ENCODE assay signal across 19 cellular contexts in the genomic region with DNA sequence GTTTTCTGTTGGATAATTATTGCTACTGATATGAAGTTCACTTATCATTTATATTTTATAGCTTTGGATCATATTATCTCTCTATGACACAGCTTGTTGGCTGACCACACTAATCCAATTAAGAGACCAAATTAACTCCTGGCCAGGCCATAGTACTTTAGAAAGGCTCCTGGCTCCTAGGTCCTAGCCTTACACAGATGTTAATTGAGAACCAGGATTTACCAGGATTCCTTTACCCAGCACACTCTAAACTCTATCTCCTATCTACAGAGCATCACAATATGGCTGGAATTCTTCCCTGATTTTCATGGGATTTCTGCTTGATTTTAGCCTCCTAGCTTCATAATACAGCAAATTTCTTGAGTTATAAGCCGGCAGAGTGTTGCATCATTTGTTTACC.
DNase-seq lines count a peak whose midpoint lies in the region; ATAC-seq, FAIRE-seq and TF ChIP-seq lines count a peak whose summit lies in the region.
"Had no signal": no experiment of that assay in that cellular context is flagged by ENCODE, and none has a peak within 500 bp of the region (broad histone marks: within the 10 kb centered on the region; RNA-seq: fewer than 3 reads in every experiment).

No MANE protein-coding gene starts in this region.

- peak overlapping the region; percentile 58 for H3K27ac Mint-ChIP-seq in GM23338
- H3K27ac Mint-ChIP-seq in neural progenitor cell: no peak overlapping the region
- H3K27ac Mint-ChIP-seq: B cell; CD8-positive, alpha-beta memory T cell had no signal

- H3K4me2 ChIP-seq in GM23338: no peak overlapping the region
- no peak overlapping the region for H3K4me2 ChIP-seq in H1 (ENCODE audit: insufficient read depth in 1 of 2, low read depth in 2 of 2, low read length in 2 of 2)
- H3K4me2 ChIP-seq in neural progenitor cell: peak overlapping the region; percentile 46

- H3K36me3 ChIP-seq in GM23338 (ENCODE audit: insufficient read depth) (no peaks in the 10 kb centered on the region), H1 (ENCODE audit: control insufficient read depth in 2 of 4, insufficient read depth in 4 of 4, low read length in 3 of 4) (no peaks in the 10 kb centered on the region), neural progenitor cell (no peaks in the 10 kb centered on the region)

- H3K79me2 ChIP-seq in GM23338 (replicated peaks; ENCODE audit: insufficient read depth) (no peaks in the 10 kb centered on the region), H1 (ENCODE audit: control insufficient read depth in 1 of 2, insufficient read depth in 2 of 2, low read length in 2 of 2) (no peaks in the 10 kb centered on the region), neural progenitor cell (ENCODE audit: low read depth) (no peaks in the 10 kb centered on the region)

- peaks cover 5% of the 10 kb centered on the region; the same call in 2 of the 3 replicates for H3K4me1 Mint-ChIP-seq in GM23338
- no peaks in the 10 kb centered on the region for H3K4me1 Mint-ChIP-seq in neural progenitor cell
- H3K4me1 Mint-ChIP-seq: B cell; CD4-positive, CD25-positive, alpha-beta regulatory T cell; CD8-positive, alpha-beta memory T cell had no signal

- H2BK15ac ChIP-seq in H1 (ENCODE audit: low read length): no peak overlapping the region

- H3K9me3 ChIP-seq in H1 (ENCODE audit: insufficient read depth in 2 of 2, low read depth in 1 of 2, low read length in 1 of 2) (no peaks in the 10 kb centered on the region), neural progenitor cell (ENCODE audit: low read depth) (no peaks in the 10 kb centered on the region)

- no peaks in the 10 kb centered on the region for H3K23me2 ChIP-seq in H1 (ENCODE audit: low read depth, low read length)

- no peak for TF ChIP-seq EP300 in H1 (IDR thresholded peaks at IDR 0.05; ENCODE audit: borderline replicate concordance in 1 of 2, low read depth in 2 of 2, low read length in 2 of 2)

- H3K9ac ChIP-seq in H1 (replicated peaks in 1 of 4; ENCODE audit: extremely low read depth in 1 of 4, low read depth in 3 of 4, low read length in 3 of 4) (no peak overlapping the region), neural progenitor cell (no peak overlapping the region)

- no peak overlapping the region for H3K23ac ChIP-seq in H1 (ENCODE audit: insufficient read length)

- H4K20me1 ChIP-seq in GM23338 (replicated peaks; ENCODE audit: insufficient read depth) (no peaks in the 10 kb centered on the region), H1 (replicated peaks in 1 of 2; ENCODE audit: control insufficient read depth in 1 of 2, insufficient read depth in 2 of 2, low read length in 2 of 2) (no peaks in the 10 kb centered on the region), neural progenitor cell (ENCODE audit: low read depth) (no peaks in the 10 kb centered on the region)

- H3K4ac ChIP-seq in H1 (replicated peaks; ENCODE audit: insufficient read length, low read depth, low read length): no peak overlapping the region

- no peak overlapping the region for H2AK5ac ChIP-seq in H1 (ENCODE audit: low read depth, low read length)

- DNase-seq in GM23338 (ENCODE audit: low spot score) (no peak), NCI-H82 (lab: John Stamatoyannopoulos, UW) (peak; percentile 40), H1 (ENCODE audit: low read depth in 1 of 2, low spot score in 2 of 2) (no peak), neural progenitor cell (ENCODE audit: low spot score) (peak; percentile 28), NCI-H69 (lab: John Stamatoyannopoulos, UW) (no peak)
- DNase-seq in stimulated activated CD4-positive, alpha-beta T cell treated with anti-CD3 and anti-CD28 coated beads, Interleukin-15, amount 100 ng/mL, for 24 hours: no peak
- DNase-seq: C1 segment of cervical spinal cord; CD4-positive, CD25-positive, alpha-beta regulatory T cell; CD8-positive, alpha-beta memory T cell; COR-L47; DMS 273 treated with DMSO at 0.1 percent for 48 hours; DMS53; DND-41; EL had no signal

- no peaks in the 10 kb centered on the region for H3K9me2 ChIP-seq in GM23338 (ENCODE audit: insufficient read depth)

- no peaks in the 10 kb centered on the region for H3K27me3 Mint-ChIP-seq in GM23338 (ENCODE audit: insufficient read depth, low read depth, poor library complexity)
- H3K27me3 Mint-ChIP-seq in neural progenitor cell (ENCODE audit: insufficient read depth, low read depth): no peaks in the 10 kb centered on the region
- H3K27me3 Mint-ChIP-seq: B cell; CD4-positive, CD25-positive, alpha-beta regulatory T cell had no signal

- WGBS in H1 (ENCODE audit: extremely low coverage in 1 of 2, insufficient coverage in 1 of 2, insufficient read length in 1 of 2, insufficient replicate concordance in 2 of 2, low coverage in 1 of 2, low lambda C conversion rate in 2 of 2, missing lambda C conversion rate in 1 of 2), 2 experiments: 89% methylated on average over 1 of the region's 1 CpG; no CpG with 5 or more reads in 1 of the 2 experiments

- H2BK20ac ChIP-seq in H1 (ENCODE audit: low read length): no peak overlapping the region

- H3K36me3 Mint-ChIP-seq in GM23338 (ENCODE audit: low read depth): no peaks in the 10 kb centered on the region
- no peaks in the 10 kb centered on the region for H3K36me3 Mint-ChIP-seq in neural progenitor cell
- H3K36me3 Mint-ChIP-seq: CD4-positive, CD25-positive, alpha-beta regulatory T cell; CD8-positive, alpha-beta memory T cell had no signal

- no peak overlapping the region for H3K4me3 Mint-ChIP-seq in GM23338
- no peak overlapping the region for H3K4me3 Mint-ChIP-seq in neural progenitor cell
- H3K4me3 Mint-ChIP-seq: B cell; CD4-positive, CD25-positive, alpha-beta regulatory T cell; CD8-positive, alpha-beta memory T cell had no signal

- no peak overlapping the region for H3K18ac ChIP-seq in H1 (ENCODE audit: extremely low read depth, low read length)

- CTCF ChIA-PET in H1 (lab: Charles Lee; ENCODE audit: partially characterized antibody): interaction anchor here (0.7 kb wide), 1 partner anchor 88 kb away, joined by 3 read pairs; no protein-coding TSS in a partner anchor

- H3K4me3 ChIP-seq in GM23338 (no peak overlapping the region), H1 (ENCODE audit: extremely low read depth in 1 of 4, insufficient read depth in 2 of 4, low read depth in 3 of 4, low read length in 4 of 4) (no peak overlapping the region), neural progenitor cell (no peak overlapping the region)
- H3K4me3 ChIP-seq: GM12878 had no signal

- no peak overlapping the region for H2BK12ac ChIP-seq in H1 (ENCODE audit: low read depth, low read length)

- no peak overlapping the region for H4K5ac ChIP-seq in H1 (ENCODE audit: insufficient read length, low read depth, low read length)

- no peak overlapping the region for H2BK120ac ChIP-seq in H1 (replicated peaks; ENCODE audit: low read depth, low read length)

- no peak for TF ChIP-seq RAD21 in H1 (IDR thresholded peaks at IDR 0.05 in 1 of 2, conservative IDR thresholded peaks at IDR 0.05 in 1 of 2; ENCODE audit: low read depth in 2 of 2, low read length in 2 of 2)

- TF ChIP-seq CTCF in GM23338 (conservative IDR thresholded peaks at IDR 0.05; ENCODE audit: low read depth in 2 of 2): no peak
- no peak for TF ChIP-seq CTCF in H1 (IDR thresholded peaks at IDR 0.05; ENCODE audit: control extremely low read depth in 1 of 3, insufficient read depth in 1 of 3, low read depth in 1 of 3, low read length in 3 of 3)
- TF ChIP-seq CTCF in neural progenitor cell (IDR thresholded peaks at IDR 0.05): no peak

- H4K8ac ChIP-seq in H1 (ENCODE audit: extremely low read depth, insufficient read depth, low read length): no peak overlapping the region

- no peak overlapping the region for H2BK5ac ChIP-seq in H1 (ENCODE audit: low read depth, low read length)

- POLR2A ChIA-PET in H1 (lab: Charles Lee; ENCODE audit: partially characterized antibody): no interaction called here

- H3K14ac ChIP-seq in H1 (ENCODE audit: insufficient read length): no peak overlapping the region

- no peak overlapping the region for H2AFZ ChIP-seq in GM23338
- H2AFZ ChIP-seq in H1 (ENCODE audit: low read length): no peak overlapping the region
- H2AFZ ChIP-seq in neural progenitor cell (replicated peaks): no peak overlapping the region

- H3F3A ChIP-seq in GM23338 (replicated peaks; ENCODE audit: low read depth): no peaks in the 10 kb centered on the region
- no peaks in the 10 kb centered on the region for H3F3A ChIP-seq in neural progenitor cell (ENCODE audit: low read depth)

- H3K27ac ChIP-seq in GM23338 (ENCODE audit: low read depth) (no peak overlapping the region), H1 (ENCODE audit: low read depth, low read length) (no peak overlapping the region), neural progenitor cell (no peak overlapping the region)

- H3K56ac ChIP-seq in H1 (replicated peaks; ENCODE audit: insufficient read length, low read depth, low read length): no peak overlapping the region

- no peaks in the 10 kb centered on the region for H3K4me1 ChIP-seq in GM23338 (ENCODE audit: insufficient read depth)
- H3K4me1 ChIP-seq in H1 (replicated peaks in 1 of 4; ENCODE audit: control insufficient read depth in 3 of 4, insufficient read depth in 4 of 4, low read length in 3 of 4): no peaks in the 10 kb centered on the region
- peaks cover 3% of the 10 kb centered on the region for H3K4me1 ChIP-seq in neural progenitor cell

- no peak for TF ChIP-seq POLR2A in H1 (IDR thresholded peaks at IDR 0.05; ENCODE audit: control extremely low read depth in 1 of 2, low read depth in 2 of 2, low read length in 2 of 2)

- no peaks in the 10 kb centered on the region for H3K27me3 ChIP-seq in GM23338 (ENCODE audit: insufficient read depth)
- no peaks in the 10 kb centered on the region for H3K27me3 ChIP-seq in H1 (replicated peaks in 1 of 4; ENCODE audit: control insufficient read depth in 3 of 4, extremely low read depth in 1 of 4, insufficient read depth in 3 of 4, low read length in 3 of 4)
- H3K27me3 ChIP-seq in neural progenitor cell: no peaks in the 10 kb centered on the region

- peak; percentile 80 for ATAC-seq in GM23338
- no peak for ATAC-seq in HG02852 (IDR thresholded peaks at IDR 0.05; ENCODE audit: unreplicated experiment)
- ATAC-seq: GM12878 had no signal

- H3K79me1 ChIP-seq in H1 (ENCODE audit: low read depth, low read length): no peaks in the 10 kb centered on the region

- FAIRE-seq in H1 (lab: Jason Lieb, UNC): no peak
- FAIRE-seq: GM12878, GM19239, H54 had no signal

- no peak overlapping the region for H4K91ac ChIP-seq in H1 (replicated peaks; ENCODE audit: insufficient read length, low read length)

- H3K9me3 Mint-ChIP-seq in GM23338: no peaks in the 10 kb centered on the region
- H3K9me3 Mint-ChIP-seq in neural progenitor cell: no peaks in the 10 kb centered on the region

TF ChIP-seq in GM23338, 12 proteins besides CTCF, POLR2A, EP300 and RAD21 (continues in another document):
- TF ChIP-seq ZNF114 (CRISPR knock-in tag; IDR thresholded peaks at IDR 0.05) (no peak), STAT1 (IDR thresholded peaks at IDR 0.05; ENCODE audit: unreplicated experiment) (no peak), CREB1 (CRISPR knock-in tag; IDR thresholded peaks at IDR 0.05; ENCODE audit: low read depth) (no peak)

TF ChIP-seq in H1, 55 proteins besides CTCF, POLR2A, EP300 and RAD21:
- peak; percentile 14; the same call in 1 of the 2 replicates for TF ChIP-seq CEBPB (IDR thresholded peaks at IDR 0.05; ENCODE audit: low read depth, low read length)
- TF ChIP-seq YY1 (IDR thresholded peaks at IDR 0.05; ENCODE audit: low read depth, low read length): no peak

Comparison
In these comparisons a context has a peak if more than half of its experiments do, and no peak if none do; other contexts are left out.
1. DNase-seq: peak in NCI-H82 (single experiment) and neural progenitor cell (single experiment); none in GM23338 (single experiment), H1 (0 of 2), NCI-H69 (single experiment) and stimulated activated CD4-positive, alpha-beta T cell treated with anti-CD3 and anti-CD28 coated beads, Interleukin-15, amount 100 ng/mL, for 24 hours (single experiment).